ENCODE assay signal across 9 cellular contexts in genomic region chr3:9067352-9067975, GRCh38.
A peak's percentile ranks its signal among the peaks of the same experiment; 100 is the strongest.
DNase-seq lines count a peak whose midpoint lies in the region; ATAC-seq and TF ChIP-seq lines count a peak whose summit lies in the region.
"Had no signal": no experiment of that assay in that cellular context is flagged by ENCODE, and none has a peak within 500 bp of the region (broad histone marks: within the 10 kb centered on the region; RNA-seq: fewer than 3 reads in every experiment).

No MANE protein-coding gene starts in this region.

- no peaks in the 10 kb centered on the region for H3K27me3 ChIP-seq in CD4-positive, alpha-beta memory T cell (ENCODE audit: insufficient read depth, low read length)
- no peaks in the 10 kb centered on the region for H3K27me3 ChIP-seq in vagina

- intact Hi-C loops in CD4-positive, alpha-beta memory T cell (cut with micrococcal nuclease), result no loop called here
- intact Hi-C loops in vagina (cut with DNase I), result loop anchor here (5.0 to 10.0 kb wide), 2 partner anchors 73 to 95 kb away; no protein-coding TSS in a partner anchor

- TF ChIP-seq POLR2A in vagina (IDR thresholded peaks at IDR 0.05), result no peak

- peaks cover 2 to 4% of the 10 kb centered on the region in 2 donors for H3K27me3 Mint-ChIP-seq in CD4-positive, alpha-beta memory T cell

- no peak overlapping the region for H3K27ac Mint-ChIP-seq in CD4-positive, alpha-beta memory T cell

- no peak overlapping the region for H3K4me3 ChIP-seq in CD4-positive, alpha-beta memory T cell (ENCODE audit: low read length in 2 of 2)
- H3K4me3 ChIP-seq in epithelial cell of esophagus (ENCODE audit: low read length) (no peak overlapping the region), vagina (no peak overlapping the region)
- H3K4me3 ChIP-seq: SK-N-MC had no signal

- H3K27ac ChIP-seq in CD4-positive, alpha-beta memory T cell (ENCODE audit: low read depth, low read length), result no peak overlapping the region
- H3K27ac ChIP-seq in vagina, result no peak overlapping the region
- H3K27ac ChIP-seq: SK-N-MC had no signal

- peaks cover 0 to 4% of the 10 kb centered on the region in 2 donors for H3K36me3 Mint-ChIP-seq in CD4-positive, alpha-beta memory T cell

- H3K4me3 Mint-ChIP-seq in CD4-positive, alpha-beta memory T cell, result no peak overlapping the region

- POLR2A ChIA-PET in CD4-positive, alpha-beta memory T cell (lab: Charles Lee; ENCODE audit: partially characterized antibody), result no interaction called here

- TF ChIP-seq CTCF in epithelial cell of esophagus (IDR thresholded peaks at IDR 0.05; ENCODE audit: insufficient read depth, low read depth, low read length, missing control alignments) (peak; percentile 87), vagina (IDR thresholded peaks at IDR 0.05) (peak; percentile 30 to 73 (median 65))

- peaks cover 0 to 15% (median 6%) of the 10 kb centered on the region in 8 donors for H3K9me3 Mint-ChIP-seq in CD4-positive, alpha-beta memory T cell

- peak in 3 of 5 donors; percentile 3 to 10 (median 4) for DNase-seq in CD4-positive, alpha-beta memory T cell
- DNase-seq in LoVo (ENCODE audit: low spot score) (peak; percentile 42), SK-N-DZ (ENCODE audit: low spot score) (peak; percentile 84), epithelial cell of esophagus (ENCODE audit: low read depth) (peak; percentile 60), middle frontal gyrus (ENCODE audit: extremely low spot score, low spot score) (peak; percentile 51), vagina (ENCODE audit: extremely low spot score in 2 of 2) (no peak), NCI-H1436 (lab: John Stamatoyannopoulos, UW) (no peak)

- no peaks in the 10 kb centered on the region for H3K9me3 ChIP-seq in CD4-positive, alpha-beta memory T cell (ENCODE audit: control insufficient read depth in 1 of 2, low read length in 2 of 2)
- no peaks in the 10 kb centered on the region for H3K9me3 ChIP-seq in vagina

- no peaks in the 10 kb centered on the region for H3K36me3 ChIP-seq in CD4-positive, alpha-beta memory T cell (ENCODE audit: insufficient read depth, low read length)
- H3K36me3 ChIP-seq in vagina, result no peaks in the 10 kb centered on the region

- H3K4me1 Mint-ChIP-seq in CD4-positive, alpha-beta memory T cell, result no peaks in the 10 kb centered on the region

- peak; percentile 70 for ATAC-seq in GM18867 (IDR thresholded peaks at IDR 0.05; ENCODE audit: unreplicated experiment)

- CTCF ChIA-PET in CD4-positive, alpha-beta memory T cell (lab: Charles Lee; ENCODE audit: partially characterized antibody), result interaction anchor here (0.5 to 1.2 kb wide), 2 partner anchors 16 to 17 kb away, joined by 3 to 4 read pairs; no protein-coding TSS in a partner anchor

- no peaks in the 10 kb centered on the region for H3K4me1 ChIP-seq in CD4-positive, alpha-beta memory T cell (ENCODE audit: insufficient read depth, low read length)
- H3K4me1 ChIP-seq in vagina, result no peaks in the 10 kb centered on the region

Comparison
In these comparisons a context has a peak if more than half of its experiments do, and no peak if none do; other contexts are left out.
1. DNase-seq: peak in CD4-positive, alpha-beta memory T cell (3 of 5), LoVo (single experiment), SK-N-DZ (single experiment), epithelial cell of esophagus (single experiment) and middle frontal gyrus (single experiment); none in vagina (0 of 2) and NCI-H1436 (single experiment).